Comparison of ENCODE assay signal across 11 cellular contexts in the genomic region with DNA sequence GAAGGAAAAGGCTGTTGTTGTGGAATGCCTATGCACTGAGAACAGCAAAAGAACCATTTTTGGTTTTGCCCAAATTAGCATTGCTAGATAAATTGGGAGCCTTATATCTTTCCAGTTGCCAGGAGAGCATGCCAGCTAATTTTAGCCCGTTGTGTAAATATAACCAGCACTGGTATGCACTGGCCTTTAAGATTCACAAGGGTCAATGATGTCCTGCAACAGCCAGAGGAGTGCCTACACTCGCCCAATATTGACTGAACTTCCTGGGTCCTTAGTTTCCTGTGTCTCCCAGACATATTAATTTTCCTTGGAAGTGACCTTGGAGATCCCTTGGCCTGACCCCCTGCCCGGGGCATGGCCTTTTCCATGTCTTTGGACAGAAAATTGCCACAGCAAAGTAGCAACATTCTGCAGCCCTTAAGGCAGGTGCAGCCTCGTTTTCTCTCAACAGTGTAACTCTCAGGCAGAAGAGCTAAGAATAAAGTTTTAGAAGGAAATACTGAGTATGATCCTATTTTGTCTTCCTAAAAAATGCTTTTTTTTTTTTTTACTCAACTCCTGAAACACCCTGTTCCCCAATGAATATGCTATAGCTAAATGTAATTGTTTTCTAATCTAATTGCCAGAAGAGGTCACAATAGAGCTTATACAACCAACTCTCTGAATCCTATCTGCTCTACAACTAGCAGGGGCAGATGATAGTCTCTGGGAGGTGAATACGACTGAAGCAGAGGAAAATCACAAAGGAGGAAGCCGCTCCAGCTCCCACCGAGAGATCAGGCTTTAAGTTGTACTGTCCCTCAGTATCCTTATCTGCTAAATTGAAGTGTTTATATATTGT.
A peak's percentile ranks its signal among the peaks of the same experiment; 100 is the strongest.
DNase-seq lines count a peak whose midpoint lies in the region; ATAC-seq and TF ChIP-seq lines count a peak whose summit lies in the region.
"Had no signal": no experiment of that assay in that cellular context is flagged by ENCODE, and none has a peak within 500 bp of the region (broad histone marks: within the 10 kb centered on the region; RNA-seq: fewer than 3 reads in every experiment).

No MANE protein-coding gene starts in this region.

- WGBS in esophagus muscularis mucosa = 48% methylated on average over 7 of the region's 7 CpGs

- TF ChIP-seq CTCF in GM13976 (IDR thresholded peaks at IDR 0.05; ENCODE audit: borderline replicate concordance, control extremely low read depth, extremely low read depth, insufficient read depth, missing control alignments) (peak; percentile 10), esophagus muscularis mucosa (IDR thresholded peaks at IDR 0.05) (peak in 1 of 3 experiments; percentile 6), glutamatergic neuron (IDR thresholded peaks at IDR 0.05; ENCODE audit: partially characterized antibody, unreplicated experiment) (no peak)

- in situ Hi-C loops in GM13976 (cut with MboI; ENCODE audit: low sequenced_read_pairs, unreplicated experiment) = no loop called here

- no peak overlapping the region for H3K27ac Mint-ChIP-seq in glutamatergic neuron (ENCODE audit: unreplicated experiment)
- no peak overlapping the region for H3K27ac Mint-ChIP-seq in activated T-cell treated with anti-CD3 and anti-CD28 coated beads, Interleukin-2, amount 50 U/mL, for 24 hours
- H3K27ac Mint-ChIP-seq: activated naive CD8-positive, alpha-beta T cell treated with anti-CD3 and anti-CD28 coated beads, Interleukin-2, amount 10 ng/mL, durations not matched to agents 7 days and 5 days had no signal

- intact Hi-C loops in esophagus muscularis mucosa (cut with DNase I) = loop anchor here (2.0 kb wide), 1 partner anchor 162 kb away; no protein-coding TSS in a partner anchor

- H3K36me3 ChIP-seq in esophagus muscularis mucosa = no peaks in the 10 kb centered on the region

- TF ChIP-seq EP300 in esophagus muscularis mucosa (IDR thresholded peaks at IDR 0.05) = no peak

- DNase-seq in GM13976 (ENCODE audit: low spot score) = peak; percentile 44
- peak; percentile 28 for DNase-seq in NCI-H82 (lab: John Stamatoyannopoulos, UW)
- peak; percentile 72 for DNase-seq in esophagus muscularis mucosa (ENCODE audit: extremely low spot score)
- DNase-seq in renal cortical epithelial cell (ENCODE audit: low read depth) = peak; percentile 30
- no peak for DNase-seq in glutamatergic neuron
- DNase-seq in activated T-cell treated with anti-CD3 and anti-CD28 coated beads, Interleukin-2, amount 50 U/mL, for 24 hours = no peak
- DNase-seq: activated naive CD8-positive, alpha-beta T cell treated with anti-CD3 and anti-CD28 coated beads, Interleukin-2, amount 10 ng/mL, durations not matched to agents 7 days and 5 days; retina had no signal

- peaks cover 2% of the 10 kb centered on the region for H3K27me3 Mint-ChIP-seq in glutamatergic neuron (ENCODE audit: unreplicated experiment)
- no peaks in the 10 kb centered on the region for H3K27me3 Mint-ChIP-seq in activated T-cell treated with anti-CD3 and anti-CD28 coated beads, Interleukin-2, amount 50 U/mL, for 24 hours

- peaks cover 0 to 3% (median 1%) of the 10 kb centered on the region in 4 donors for H3K9me3 ChIP-seq in esophagus muscularis mucosa

- no peak for ATAC-seq in HG02981 (IDR thresholded peaks at IDR 0.05; ENCODE audit: unreplicated experiment)
- no peak for ATAC-seq in activated CD4-positive, CD25-positive, alpha-beta regulatory T cell treated with anti-CD3 and anti-CD28 coated beads, Interleukin-2, amount 50 U/mL, for 24 hours

- H3K4me3 Mint-ChIP-seq in glutamatergic neuron (ENCODE audit: unreplicated experiment) = no peak overlapping the region
- no peak overlapping the region for H3K4me3 Mint-ChIP-seq in activated T-cell treated with anti-CD3 and anti-CD28 coated beads, Interleukin-2, amount 50 U/mL, for 24 hours
- H3K4me3 Mint-ChIP-seq: activated naive CD8-positive, alpha-beta T cell treated with anti-CD3 and anti-CD28 coated beads, Interleukin-2, amount 10 ng/mL, durations not matched to agents 7 days and 5 days had no signal

- no peak overlapping the region for H3K4me3 ChIP-seq in esophagus muscularis mucosa

- no peaks in the 10 kb centered on the region for H3K36me3 Mint-ChIP-seq in glutamatergic neuron (ENCODE audit: unreplicated experiment)
- H3K36me3 Mint-ChIP-seq in activated T-cell treated with anti-CD3 and anti-CD28 coated beads, Interleukin-2, amount 50 U/mL, for 24 hours (ENCODE audit: low read depth) = no peaks in the 10 kb centered on the region
- H3K36me3 Mint-ChIP-seq: activated naive CD8-positive, alpha-beta T cell treated with anti-CD3 and anti-CD28 coated beads, Interleukin-2, amount 10 ng/mL, durations not matched to agents 7 days and 5 days had no signal

- H3K4me1 ChIP-seq in esophagus muscularis mucosa = peaks cover 9 to 33% (median 27%) of the 10 kb centered on the region in 4 donors

- H3K9me3 Mint-ChIP-seq in glutamatergic neuron (ENCODE audit: unreplicated experiment) = no peaks in the 10 kb centered on the region
- no peaks in the 10 kb centered on the region for H3K9me3 Mint-ChIP-seq in activated T-cell treated with anti-CD3 and anti-CD28 coated beads, Interleukin-2, amount 50 U/mL, for 24 hours
- H3K9me3 Mint-ChIP-seq: activated naive CD8-positive, alpha-beta T cell treated with anti-CD3 and anti-CD28 coated beads, Interleukin-2, amount 10 ng/mL, durations not matched to agents 7 days and 5 days had no signal

- H3K4me1 Mint-ChIP-seq in glutamatergic neuron (ENCODE audit: low read depth, unreplicated experiment) = no peaks in the 10 kb centered on the region
- H3K4me1 Mint-ChIP-seq in activated T-cell treated with anti-CD3 and anti-CD28 coated beads, Interleukin-2, amount 50 U/mL, for 24 hours (ENCODE audit: low read depth) = no peaks in the 10 kb centered on the region
- H3K4me1 Mint-ChIP-seq: activated naive CD8-positive, alpha-beta T cell treated with anti-CD3 and anti-CD28 coated beads, Interleukin-2, amount 10 ng/mL, durations not matched to agents 7 days and 5 days had no signal

- H3K27ac ChIP-seq in esophagus muscularis mucosa (replicated peaks in 1 of 4) = peak overlapping the region; percentile 0 to 47 (median 30)
- H3K27ac ChIP-seq: HL-60 had no signal

- TF ChIP-seq POLR2A in esophagus muscularis mucosa (IDR thresholded peaks at IDR 0.05; ENCODE audit: low read depth) = no peak

- no peaks in the 10 kb centered on the region for H3K27me3 ChIP-seq in esophagus muscularis mucosa

Comparison
In these comparisons a context has a peak if more than half of its experiments do, and no peak if none do; other contexts are left out.
1. DNase-seq: peak in GM13976 (single experiment), NCI-H82 (single experiment), esophagus muscularis mucosa (single experiment) and renal cortical epithelial cell (single experiment); none in glutamatergic neuron (single experiment) and activated T-cell treated with anti-CD3 and anti-CD28 coated beads, Interleukin-2, amount 50 U/mL, for 24 hours (single experiment).